In genomic region chr11:28223994-28224393, GRCh38 we compare ENCODE assay signal across 21 cellular contexts.
"Had no signal": no experiment of that assay in that cellular context is flagged by ENCODE, and none has a peak within 500 bp of the region (broad histone marks: within the 10 kb centered on the region; RNA-seq: fewer than 3 reads in every experiment).

No MANE protein-coding gene starts in this region.

- H3K9me3 ChIP-seq: esophagus squamous epithelium, ovary, upper lobe of left lung, uterus had no signal

- ATAC-seq: left colon; left ventricle myocardium superior; natural killer cell treated with Interleukin-12 subunit alpha and Interleukin-12 subunit beta and Interleukin-15 and Interleukin-18, amount 100 ng/mL, for 72 hours; right cardiac atrium; stimulated activated memory B cell treated with anti-CD40 and anti-IgM and Interleukin-4, amounts not matched to agents 10 μg/mL and 1 μg/mL and 100 μg/mL, for 72 hours had no signal

- H3K27ac Mint-ChIP-seq: natural killer cell treated with Interleukin-12 subunit alpha and Interleukin-12 subunit beta and Interleukin-15 and Interleukin-18, amount 100 ng/mL, for 72 hours; neural progenitor cell; progenitor cell of endocrine pancreas; stimulated activated memory B cell treated with anti-CD40 and anti-IgM and Interleukin-4, amounts not matched to agents 10 μg/mL and 1 μg/mL and 100 μg/mL, for 72 hours; stimulated activated naive CD8-positive, alpha-beta T cell treated with anti-CD3 and anti-CD28 coated beads, Interleukin-15, Interleukin-2, amounts not matched to agents 100 ng/mL and 50 ng/mL, for 24 hours had no signal

- H3K27me3 Mint-ChIP-seq: natural killer cell treated with Interleukin-12 subunit alpha and Interleukin-12 subunit beta and Interleukin-15 and Interleukin-18, amount 100 ng/mL, for 72 hours; progenitor cell of endocrine pancreas; stimulated activated memory B cell treated with anti-CD40 and anti-IgM and Interleukin-4, amounts not matched to agents 10 μg/mL and 1 μg/mL and 100 μg/mL, for 72 hours; stimulated activated naive CD8-positive, alpha-beta T cell treated with anti-CD3 and anti-CD28 coated beads, Interleukin-15, Interleukin-2, amounts not matched to agents 100 ng/mL and 50 ng/mL, for 24 hours had no signal

- H3K4me3 Mint-ChIP-seq: natural killer cell treated with Interleukin-12 subunit alpha and Interleukin-12 subunit beta and Interleukin-15 and Interleukin-18, amount 100 ng/mL, for 72 hours; neural progenitor cell; stimulated activated memory B cell treated with anti-CD40 and anti-IgM and Interleukin-4, amounts not matched to agents 10 μg/mL and 1 μg/mL and 100 μg/mL, for 72 hours; stimulated activated naive CD8-positive, alpha-beta T cell treated with anti-CD3 and anti-CD28 coated beads, Interleukin-15, Interleukin-2, amounts not matched to agents 100 ng/mL and 50 ng/mL, for 24 hours had no signal

- H3K4me3 ChIP-seq: esophagus squamous epithelium, lung, neural progenitor cell, ovary, smooth muscle cell, tibial artery, upper lobe of left lung, uterus had no signal

- H3K4me1 Mint-ChIP-seq: neural progenitor cell had no signal

- H3K27me3 ChIP-seq: esophagus squamous epithelium, neural progenitor cell, ovary, tibial artery, upper lobe of left lung, uterus had no signal

- H3K9me3 Mint-ChIP-seq: natural killer cell treated with Interleukin-12 subunit alpha and Interleukin-12 subunit beta and Interleukin-15 and Interleukin-18, amount 100 ng/mL, for 72 hours; stimulated activated memory B cell treated with anti-CD40 and anti-IgM and Interleukin-4, amounts not matched to agents 10 μg/mL and 1 μg/mL and 100 μg/mL, for 72 hours had no signal

- H3K4me1 ChIP-seq: esophagus squamous epithelium, neural progenitor cell, upper lobe of left lung, uterus had no signal

- H3K36me3 ChIP-seq: esophagus squamous epithelium, neural progenitor cell, ovary, upper lobe of left lung, uterus had no signal

- DNase-seq: dermis blood vessel endothelial cell; esophagus squamous epithelium; foreskin fibroblast; left colon; left ventricle myocardium superior; mesenchymal stem cell; midbrain; nucleus accumbens; ovary; right cardiac atrium; stimulated activated CD4-positive, alpha-beta T cell treated with anti-CD3 and anti-CD28 coated beads, Interleukin-2, amount 100 ng/mL, for 48 hours; tibial artery; upper lobe of left lung; uterus had no signal

- H3K27ac ChIP-seq: esophagus squamous epithelium, neural progenitor cell, ovary, tibial artery, upper lobe of left lung, uterus had no signal
